ENCODE assay signal across 1 cellular context in the genomic region with DNA sequence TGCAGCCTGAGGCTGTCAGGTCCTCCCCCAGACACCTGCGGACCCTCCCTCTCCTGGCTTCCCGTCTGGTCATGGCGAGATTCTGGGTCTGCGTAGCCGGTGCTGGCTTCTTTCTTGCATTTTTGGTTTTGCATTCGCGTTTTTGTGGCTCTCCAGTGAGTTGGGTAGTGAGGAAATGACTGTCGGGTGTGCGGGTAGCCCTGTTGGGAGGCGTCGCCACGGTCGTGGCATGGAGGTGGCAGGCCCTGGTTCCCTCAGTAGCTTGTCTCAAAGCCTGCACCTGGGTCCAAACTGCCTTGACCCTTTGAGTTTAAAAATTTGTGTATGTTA.
TF ChIP-seq lines count a peak whose summit lies in the region.

No MANE protein-coding gene starts in this region.

TF ChIP-seq in HepG2, 621 proteins besides CTCF, POLR2A, EP300 and RAD21 (continued from another document and continues in another):
- TF ChIP-seq, protein P1, sequence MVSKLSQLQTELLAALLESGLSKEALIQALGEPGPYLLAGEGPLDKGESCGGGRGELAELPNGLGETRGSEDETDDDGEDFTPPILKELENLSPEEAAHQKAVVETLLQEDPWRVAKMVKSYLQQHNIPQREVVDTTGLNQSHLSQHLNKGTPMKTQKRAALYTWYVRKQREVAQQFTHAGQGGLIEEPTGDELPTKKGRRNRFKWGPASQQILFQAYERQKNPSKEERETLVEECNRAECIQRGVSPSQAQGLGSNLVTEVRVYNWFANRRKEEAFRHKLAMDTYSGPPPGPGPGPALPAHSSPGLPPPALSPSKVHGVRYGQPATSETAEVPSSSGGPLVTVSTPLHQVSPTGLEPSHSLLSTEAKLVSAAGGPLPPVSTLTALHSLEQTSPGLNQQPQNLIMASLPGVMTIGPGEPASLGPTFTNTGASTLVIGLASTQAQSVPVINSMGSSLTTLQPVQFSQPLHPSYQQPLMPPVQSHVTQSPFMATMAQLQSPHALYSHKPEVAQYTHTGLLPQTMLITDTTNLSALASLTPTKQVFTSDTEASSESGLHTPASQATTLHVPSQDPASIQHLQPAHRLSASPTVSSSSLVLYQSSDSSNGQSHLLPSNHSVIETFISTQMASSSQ (IDR thresholded peaks at IDR 0.05; ENCODE audit: low read depth) = no peak
- TF ChIP-seq, protein P1 (CRISPR knock-in tag; IDR thresholded peaks at IDR 0.05; ENCODE audit: borderline replicate concordance) = no peak
- TF ChIP-seq RBM22 (optimal IDR thresholded peaks at IDR 0.05; ENCODE audit: low read length) = no peak
- no peak for TF ChIP-seq MXI1 (IDR thresholded peaks at IDR 0.05; ENCODE audit: borderline replicate concordance, low read depth, low read length)
- TF ChIP-seq, protein P2, sequence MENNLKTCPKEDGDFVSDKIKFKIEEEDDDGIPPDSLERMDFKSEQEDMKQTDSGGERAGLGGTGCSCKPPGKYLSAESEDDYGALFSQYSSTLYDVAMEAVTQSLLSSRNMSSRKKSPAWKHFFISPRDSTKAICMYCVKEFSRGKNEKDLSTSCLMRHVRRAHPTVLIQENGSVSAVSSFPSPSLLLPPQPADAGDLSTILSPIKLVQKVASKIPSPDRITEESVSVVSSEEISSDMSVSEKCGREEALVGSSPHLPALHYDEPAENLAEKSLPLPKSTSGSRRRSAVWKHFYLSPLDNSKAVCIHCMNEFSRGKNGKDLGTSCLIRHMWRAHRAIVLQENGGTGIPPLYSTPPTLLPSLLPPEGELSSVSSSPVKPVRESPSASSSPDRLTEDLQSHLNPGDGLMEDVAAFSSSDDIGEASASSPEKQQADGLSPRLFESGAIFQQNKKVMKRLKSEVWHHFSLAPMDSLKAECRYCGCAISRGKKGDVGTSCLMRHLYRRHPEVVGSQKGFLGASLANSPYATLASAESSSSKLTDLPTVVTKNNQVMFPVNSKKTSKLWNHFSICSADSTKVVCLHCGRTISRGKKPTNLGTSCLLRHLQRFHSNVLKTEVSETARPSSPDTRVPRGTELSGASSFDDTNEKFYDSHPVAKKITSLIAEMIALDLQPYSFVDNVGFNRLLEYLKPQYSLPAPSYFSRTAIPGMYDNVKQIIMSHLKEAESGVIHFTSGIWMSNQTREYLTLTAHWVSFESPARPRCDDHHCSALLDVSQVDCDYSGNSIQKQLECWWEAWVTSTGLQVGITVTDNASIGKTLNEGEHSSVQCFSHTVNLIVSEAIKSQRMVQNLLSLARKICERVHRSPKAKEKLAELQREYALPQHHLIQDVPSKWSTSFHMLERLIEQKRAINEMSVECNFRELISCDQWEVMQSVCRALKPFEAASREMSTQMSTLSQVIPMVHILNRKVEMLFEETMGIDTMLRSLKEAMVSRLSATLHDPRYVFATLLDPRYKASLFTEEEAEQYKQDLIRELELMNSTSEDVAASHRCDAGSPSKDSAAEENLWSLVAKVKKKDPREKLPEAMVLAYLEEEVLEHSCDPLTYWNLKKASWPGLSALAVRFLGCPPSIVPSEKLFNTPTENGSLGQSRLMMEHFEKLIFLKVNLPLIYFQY (CRISPR knock-in tag; IDR thresholded peaks at IDR 0.05; ENCODE audit: borderline replicate concordance) = 0 out of 2 replicates have a peak, but pooled peaks have one; percentile 1
- no peak for TF ChIP-seq HNF4A (CRISPR knock-in tag; IDR thresholded peaks at IDR 0.05)
- 0 out of 2 replicates have a peak, but pooled peaks have one; percentile 49 for TF ChIP-seq ZNF792 (CRISPR knock-in tag; IDR thresholded peaks at IDR 0.05)
- TF ChIP-seq RBM39 (IDR thresholded peaks at IDR 0.05; ENCODE audit: low read depth, low read length, poor library complexity, severe bottlenecking) = no peak
- TF ChIP-seq ZNF546 (CRISPR knock-in tag; conservative IDR thresholded peaks at IDR 0.05) = no peak
- no peak for TF ChIP-seq ZNF776 (CRISPR knock-in tag; IDR thresholded peaks at IDR 0.05)
- TF ChIP-seq CAMTA2 (CRISPR knock-in tag; IDR thresholded peaks at IDR 0.05; ENCODE audit: borderline replicate concordance) = no peak
- TF ChIP-seq, protein P3, sequence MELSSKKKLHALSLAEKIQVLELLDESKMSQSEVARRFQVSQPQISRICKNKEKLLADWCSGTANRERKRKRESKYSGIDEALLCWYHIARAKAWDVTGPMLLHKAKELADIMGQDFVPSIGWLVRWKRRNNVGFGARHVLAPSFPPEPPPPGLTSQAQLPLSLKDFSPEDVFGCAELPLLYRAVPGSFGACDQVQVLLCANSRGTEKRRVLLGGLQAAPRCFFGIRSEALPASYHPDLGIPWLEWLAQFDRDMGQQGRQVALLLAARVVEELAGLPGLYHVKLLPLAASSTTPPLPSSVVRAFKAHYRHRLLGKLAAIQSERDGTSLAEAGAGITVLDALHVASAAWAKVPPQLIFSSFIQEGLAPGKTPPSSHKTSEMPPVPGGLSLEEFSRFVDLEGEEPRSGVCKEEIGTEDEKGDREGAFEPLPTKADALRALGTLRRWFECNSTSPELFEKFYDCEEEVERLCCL (CRISPR knock-in tag; IDR thresholded peaks at IDR 0.05; ENCODE audit: borderline replicate concordance) = 0 out of 2 replicates have a peak, but pooled peaks have one; percentile 20
- TF ChIP-seq, protein P4, sequence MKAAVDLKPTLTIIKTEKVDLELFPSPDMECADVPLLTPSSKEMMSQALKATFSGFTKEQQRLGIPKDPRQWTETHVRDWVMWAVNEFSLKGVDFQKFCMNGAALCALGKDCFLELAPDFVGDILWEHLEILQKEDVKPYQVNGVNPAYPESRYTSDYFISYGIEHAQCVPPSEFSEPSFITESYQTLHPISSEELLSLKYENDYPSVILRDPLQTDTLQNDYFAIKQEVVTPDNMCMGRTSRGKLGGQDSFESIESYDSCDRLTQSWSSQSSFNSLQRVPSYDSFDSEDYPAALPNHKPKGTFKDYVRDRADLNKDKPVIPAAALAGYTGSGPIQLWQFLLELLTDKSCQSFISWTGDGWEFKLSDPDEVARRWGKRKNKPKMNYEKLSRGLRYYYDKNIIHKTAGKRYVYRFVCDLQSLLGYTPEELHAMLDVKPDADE (CRISPR knock-in tag; IDR thresholded peaks at IDR 0.05) = no peak
- no peak for TF ChIP-seq ZNF563 (CRISPR knock-in tag; IDR thresholded peaks at IDR 0.05)
- TF ChIP-seq, protein P5, sequence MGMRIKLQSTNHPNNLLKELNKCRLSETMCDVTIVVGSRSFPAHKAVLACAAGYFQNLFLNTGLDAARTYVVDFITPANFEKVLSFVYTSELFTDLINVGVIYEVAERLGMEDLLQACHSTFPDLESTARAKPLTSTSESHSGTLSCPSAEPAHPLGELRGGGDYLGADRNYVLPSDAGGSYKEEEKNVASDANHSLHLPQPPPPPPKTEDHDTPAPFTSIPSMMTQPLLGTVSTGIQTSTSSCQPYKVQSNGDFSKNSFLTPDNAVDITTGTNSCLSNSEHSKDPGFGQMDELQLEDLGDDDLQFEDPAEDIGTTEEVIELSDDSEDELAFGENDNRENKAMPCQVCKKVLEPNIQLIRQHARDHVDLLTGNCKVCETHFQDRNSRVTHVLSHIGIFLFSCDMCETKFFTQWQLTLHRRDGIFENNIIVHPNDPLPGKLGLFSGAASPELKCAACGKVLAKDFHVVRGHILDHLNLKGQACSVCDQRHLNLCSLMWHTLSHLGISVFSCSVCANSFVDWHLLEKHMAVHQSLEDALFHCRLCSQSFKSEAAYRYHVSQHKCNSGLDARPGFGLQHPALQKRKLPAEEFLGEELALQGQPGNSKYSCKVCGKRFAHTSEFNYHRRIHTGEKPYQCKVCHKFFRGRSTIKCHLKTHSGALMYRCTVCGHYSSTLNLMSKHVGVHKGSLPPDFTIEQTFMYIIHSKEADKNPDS (CRISPR knock-in tag; IDR thresholded peaks at IDR 0.05) = no peak
- TF ChIP-seq, protein P6, sequence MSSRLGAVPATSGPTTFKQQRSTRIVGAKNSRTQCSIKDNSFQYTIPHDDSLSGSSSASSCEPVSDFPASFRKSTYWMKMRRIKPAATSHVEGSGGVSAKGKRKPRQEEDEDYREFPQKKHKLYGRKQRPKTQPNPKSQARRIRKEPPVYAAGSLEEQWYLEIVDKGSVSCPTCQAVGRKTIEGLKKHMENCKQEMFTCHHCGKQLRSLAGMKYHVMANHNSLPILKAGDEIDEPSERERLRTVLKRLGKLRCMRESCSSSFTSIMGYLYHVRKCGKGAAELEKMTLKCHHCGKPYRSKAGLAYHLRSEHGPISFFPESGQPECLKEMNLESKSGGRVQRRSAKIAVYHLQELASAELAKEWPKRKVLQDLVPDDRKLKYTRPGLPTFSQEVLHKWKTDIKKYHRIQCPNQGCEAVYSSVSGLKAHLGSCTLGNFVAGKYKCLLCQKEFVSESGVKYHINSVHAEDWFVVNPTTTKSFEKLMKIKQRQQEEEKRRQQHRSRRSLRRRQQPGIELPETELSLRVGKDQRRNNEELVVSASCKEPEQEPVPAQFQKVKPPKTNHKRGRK (CRISPR knock-in tag; IDR thresholded peaks at IDR 0.05) = no peak
- TF ChIP-seq BCL6 (CRISPR knock-in tag; IDR thresholded peaks at IDR 0.05) = no peak
- TF ChIP-seq, protein P7, sequence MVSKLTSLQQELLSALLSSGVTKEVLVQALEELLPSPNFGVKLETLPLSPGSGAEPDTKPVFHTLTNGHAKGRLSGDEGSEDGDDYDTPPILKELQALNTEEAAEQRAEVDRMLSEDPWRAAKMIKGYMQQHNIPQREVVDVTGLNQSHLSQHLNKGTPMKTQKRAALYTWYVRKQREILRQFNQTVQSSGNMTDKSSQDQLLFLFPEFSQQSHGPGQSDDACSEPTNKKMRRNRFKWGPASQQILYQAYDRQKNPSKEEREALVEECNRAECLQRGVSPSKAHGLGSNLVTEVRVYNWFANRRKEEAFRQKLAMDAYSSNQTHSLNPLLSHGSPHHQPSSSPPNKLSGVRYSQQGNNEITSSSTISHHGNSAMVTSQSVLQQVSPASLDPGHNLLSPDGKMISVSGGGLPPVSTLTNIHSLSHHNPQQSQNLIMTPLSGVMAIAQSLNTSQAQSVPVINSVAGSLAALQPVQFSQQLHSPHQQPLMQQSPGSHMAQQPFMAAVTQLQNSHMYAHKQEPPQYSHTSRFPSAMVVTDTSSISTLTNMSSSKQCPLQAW (CRISPR knock-in tag; IDR thresholded peaks at IDR 0.05) = peak; percentile 56; the same call in 1 of the 2 replicates
- TF ChIP-seq, protein P8, sequence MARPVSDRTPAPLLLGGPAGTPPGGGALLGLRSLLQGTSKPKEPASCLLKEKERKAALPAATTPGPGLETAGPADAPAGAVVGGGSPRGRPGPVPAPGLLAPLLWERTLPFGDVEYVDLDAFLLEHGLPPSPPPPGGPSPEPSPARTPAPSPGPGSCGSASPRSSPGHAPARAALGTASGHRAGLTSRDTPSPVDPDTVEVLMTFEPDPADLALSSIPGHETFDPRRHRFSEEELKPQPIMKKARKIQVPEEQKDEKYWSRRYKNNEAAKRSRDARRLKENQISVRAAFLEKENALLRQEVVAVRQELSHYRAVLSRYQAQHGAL (CRISPR knock-in tag; IDR thresholded peaks at IDR 0.05; ENCODE audit: not compliant biosample characterization) = no peak
- TF ChIP-seq ZNF7 (CRISPR knock-in tag; IDR thresholded peaks at IDR 0.05) = no peak
- TF ChIP-seq, protein P9, sequence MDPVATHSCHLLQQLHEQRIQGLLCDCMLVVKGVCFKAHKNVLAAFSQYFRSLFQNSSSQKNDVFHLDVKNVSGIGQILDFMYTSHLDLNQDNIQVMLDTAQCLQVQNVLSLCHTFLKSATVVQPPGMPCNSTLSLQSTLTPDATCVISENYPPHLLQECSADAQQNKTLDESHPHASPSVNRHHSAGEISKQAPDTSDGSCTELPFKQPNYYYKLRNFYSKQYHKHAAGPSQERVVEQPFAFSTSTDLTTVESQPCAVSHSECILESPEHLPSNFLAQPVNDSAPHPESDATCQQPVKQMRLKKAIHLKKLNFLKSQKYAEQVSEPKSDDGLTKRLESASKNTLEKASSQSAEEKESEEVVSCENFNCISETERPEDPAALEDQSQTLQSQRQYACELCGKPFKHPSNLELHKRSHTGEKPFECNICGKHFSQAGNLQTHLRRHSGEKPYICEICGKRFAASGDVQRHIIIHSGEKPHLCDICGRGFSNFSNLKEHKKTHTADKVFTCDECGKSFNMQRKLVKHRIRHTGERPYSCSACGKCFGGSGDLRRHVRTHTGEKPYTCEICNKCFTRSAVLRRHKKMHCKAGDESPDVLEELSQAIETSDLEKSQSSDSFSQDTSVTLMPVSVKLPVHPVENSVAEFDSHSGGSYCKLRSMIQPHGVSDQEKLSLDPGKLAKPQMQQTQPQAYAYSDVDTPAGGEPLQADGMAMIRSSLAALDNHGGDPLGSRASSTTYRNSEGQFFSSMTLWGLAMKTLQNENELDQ (CRISPR knock-in tag; IDR thresholded peaks at IDR 0.05; ENCODE audit: borderline replicate concordance) = no peak
- TF ChIP-seq, protein P10, sequence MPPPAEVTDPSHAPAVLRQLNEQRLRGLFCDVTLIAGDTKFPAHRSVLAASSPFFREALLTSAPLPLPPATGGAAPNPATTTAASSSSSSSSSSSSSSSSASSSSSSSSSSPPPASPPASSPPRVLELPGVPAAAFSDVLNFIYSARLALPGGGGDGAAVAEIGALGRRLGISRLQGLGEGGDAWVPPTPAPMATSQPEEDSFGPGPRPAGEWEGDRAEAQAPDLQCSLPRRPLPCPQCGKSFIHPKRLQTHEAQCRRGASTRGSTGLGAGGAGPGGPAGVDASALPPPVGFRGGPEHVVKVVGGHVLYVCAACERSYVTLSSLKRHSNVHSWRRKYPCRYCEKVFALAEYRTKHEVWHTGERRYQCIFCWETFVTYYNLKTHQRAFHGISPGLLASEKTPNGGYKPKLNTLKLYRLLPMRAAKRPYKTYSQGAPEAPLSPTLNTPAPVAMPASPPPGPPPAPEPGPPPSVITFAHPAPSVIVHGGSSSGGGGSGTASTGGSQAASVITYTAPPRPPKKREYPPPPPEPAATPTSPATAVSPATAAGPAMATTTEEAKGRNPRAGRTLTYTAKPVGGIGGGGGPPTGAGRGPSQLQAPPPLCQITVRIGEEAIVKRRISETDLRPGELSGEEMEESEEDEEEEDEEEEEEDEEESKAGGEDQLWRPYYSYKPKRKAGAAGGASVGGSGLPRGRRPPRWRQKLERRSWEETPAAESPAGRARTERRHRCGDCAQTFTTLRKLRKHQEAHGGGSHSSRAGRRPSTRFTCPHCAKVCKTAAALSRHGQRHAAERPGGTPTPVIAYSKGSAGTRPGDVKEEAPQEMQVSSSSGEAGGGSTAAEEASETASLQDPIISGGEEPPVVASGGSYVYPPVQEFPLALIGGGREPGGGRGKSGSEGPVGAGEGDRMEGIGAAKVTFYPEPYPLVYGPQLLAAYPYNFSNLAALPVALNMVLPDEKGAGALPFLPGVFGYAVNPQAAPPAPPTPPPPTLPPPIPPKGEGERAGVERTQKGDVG (CRISPR knock-in tag; IDR thresholded peaks at IDR 0.05; ENCODE audit: borderline replicate concordance) = no peak
- TF ChIP-seq ZBTB7A (CRISPR knock-in tag; IDR thresholded peaks at IDR 0.05) = no peak
- TF ChIP-seq FOXK2 (IDR thresholded peaks at IDR 0.05) = no peak
- TF ChIP-seq, protein P11, sequence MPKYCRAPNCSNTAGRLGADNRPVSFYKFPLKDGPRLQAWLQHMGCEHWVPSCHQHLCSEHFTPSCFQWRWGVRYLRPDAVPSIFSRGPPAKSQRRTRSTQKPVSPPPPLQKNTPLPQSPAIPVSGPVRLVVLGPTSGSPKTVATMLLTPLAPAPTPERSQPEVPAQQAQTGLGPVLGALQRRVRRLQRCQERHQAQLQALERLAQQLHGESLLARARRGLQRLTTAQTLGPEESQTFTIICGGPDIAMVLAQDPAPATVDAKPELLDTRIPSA (CRISPR knock-in tag; IDR thresholded peaks at IDR 0.05; ENCODE audit: borderline replicate concordance) = 0 out of 2 replicates have a peak, but pooled peaks have one; percentile 38
- TF ChIP-seq ARID2 (CRISPR knock-in tag; IDR thresholded peaks at IDR 0.05; ENCODE audit: borderline replicate concordance) = no peak
